8 cellular contexts compared by ENCODE assay signal in the genomic region with DNA sequence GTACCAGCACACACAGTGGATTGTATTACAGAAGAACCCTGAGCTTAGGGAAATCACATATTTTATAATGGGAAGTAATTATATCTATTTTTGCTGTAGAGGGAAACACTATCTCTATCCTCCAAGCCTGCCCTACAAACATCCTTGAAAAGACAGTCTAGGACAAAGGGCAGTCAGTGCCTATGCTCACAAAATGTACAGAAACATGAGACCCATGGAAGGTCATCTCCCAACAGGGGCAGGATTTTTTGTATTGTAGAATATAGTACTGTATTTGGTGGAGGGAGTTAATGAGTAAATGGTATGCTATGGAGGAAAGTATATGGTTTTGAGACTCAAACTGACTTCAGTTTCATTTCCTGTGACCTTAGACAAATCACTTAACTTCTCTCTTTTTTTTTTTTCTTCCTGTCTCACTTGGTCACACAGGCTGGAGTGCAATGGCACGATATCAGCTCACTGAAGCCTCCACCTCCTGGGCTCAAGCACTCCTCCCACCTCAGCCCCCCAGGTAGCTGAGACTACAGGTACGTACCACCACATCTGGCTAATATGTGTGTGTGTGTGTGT. TPM values are rescaled to one million over a fixed set of nuclear protein-coding genes. Genes with fewer than 3 reads are reported as not detected.
DNase-seq lines count a peak whose midpoint lies in the region; ATAC-seq and TF ChIP-seq lines count a peak whose summit lies in the region.

No MANE protein-coding gene starts in this region.

- no peak overlapping the region for H3K27ac ChIP-seq in HEK293 (ENCODE audit: extremely low read depth, low read depth, low read length)
- no peak overlapping the region for H3K27ac ChIP-seq in foreskin keratinocyte
- H3K27ac ChIP-seq in GM23338 (ENCODE audit: low read depth) = no peak overlapping the region

- no peaks in the 10 kb centered on the region for H3K9me3 Mint-ChIP-seq in naive B cell
- H3K9me3 Mint-ChIP-seq in GM23338 = no peaks in the 10 kb centered on the region; the same call in 2 of the 3 replicates

- no peaks in the 10 kb centered on the region for H3K79me2 ChIP-seq in GM23338 (replicated peaks; ENCODE audit: insufficient read depth)

- H3K27ac Mint-ChIP-seq in naive B cell (peak overlapping the region; percentile 76 to 92 (median 87)), GM23338 (no peak overlapping the region)

- H3K4me3 Mint-ChIP-seq in naive B cell (peak overlapping the region; percentile 46 to 87 (median 80)), GM23338 (no peak overlapping the region)

- H3K9me2 ChIP-seq in GM23338 (ENCODE audit: insufficient read depth) = no peaks in the 10 kb centered on the region

- TF ChIP-seq CTCF in HEK293 (tag by site-specific recombination; IDR thresholded peaks at IDR 0.05) = no peak
- no peak for TF ChIP-seq CTCF in foreskin keratinocyte (conservative IDR thresholded peaks at IDR 0.05)
- no peak for TF ChIP-seq CTCF in GM23338 (conservative IDR thresholded peaks at IDR 0.05; ENCODE audit: low read depth in 2 of 2)

- no peak overlapping the region for H3K4me2 ChIP-seq in GM23338

- peaks cover 0 to 4% of the 10 kb centered on the region in 2 donors for H3K36me3 Mint-ChIP-seq in naive B cell
- H3K36me3 Mint-ChIP-seq in GM23338 (ENCODE audit: low read depth) = no peaks in the 10 kb centered on the region; the same call in 2 of the 3 replicates

- H3F3A ChIP-seq in GM23338 (replicated peaks; ENCODE audit: low read depth) = no peaks in the 10 kb centered on the region

- POLR2A ChIA-PET in HEK293 (lab: Yijun Ruan, JAX) = no interaction called here

- H3K9me3 ChIP-seq in HEK293 (ENCODE audit: control insufficient read depth, insufficient read depth, low read depth, low read length) = no peaks in the 10 kb centered on the region

- H3K4me1 Mint-ChIP-seq in naive B cell (peaks cover 35 to 39% (median 36%) of the 10 kb centered on the region in 3 donors), GM23338 (peaks cover 15% of the 10 kb centered on the region; the same call in 2 of the 3 replicates)

- no peaks in the 10 kb centered on the region for H3K4me1 ChIP-seq in HEK293 (ENCODE audit: control insufficient read depth, insufficient read depth, low read length)
- H3K4me1 ChIP-seq in foreskin keratinocyte = no peaks in the 10 kb centered on the region
- H3K4me1 ChIP-seq in GM23338 (ENCODE audit: insufficient read depth) = peaks cover 9% of the 10 kb centered on the region

- H3K36me3 ChIP-seq in HEK293 (ENCODE audit: control insufficient read depth in 2 of 2, insufficient read depth in 1 of 2, low read length in 2 of 2) (no peaks in the 10 kb centered on the region), GM23338 (ENCODE audit: insufficient read depth) (no peaks in the 10 kb centered on the region)

- H3K4me3 ChIP-seq in HEK293 (ENCODE audit: low read depth, low read length) = no peak overlapping the region
- no peak overlapping the region for H3K4me3 ChIP-seq in GM23338

- no peaks in the 10 kb centered on the region for H4K20me1 ChIP-seq in GM23338 (replicated peaks; ENCODE audit: insufficient read depth)

- H3K27me3 ChIP-seq in foreskin keratinocyte (no peaks in the 10 kb centered on the region), GM23338 (ENCODE audit: insufficient read depth) (no peaks in the 10 kb centered on the region)

- CTCF ChIA-PET in HEK293 (lab: Yijun Ruan, JAX) = interaction anchor here (0.7 to 3.5 kb wide), 5 partner anchors 12 to 195 kb away, joined by 4 to 14 read pairs (median 4); no protein-coding TSS in a partner anchor

- ATAC-seq in GM18909 (IDR thresholded peaks at IDR 0.05; ENCODE audit: poor library complexity, unreplicated experiment) (peak; percentile 81), HG03571 (IDR thresholded peaks at IDR 0.05; ENCODE audit: unreplicated experiment) (peak; percentile 89), naive B cell (ENCODE audit: low read depth in 2 of 2) (peak; percentile 98), foreskin keratinocyte (no peak), left lobe of liver (no peak), GM23338 (no peak)

- no peaks in the 10 kb centered on the region for H3K27me3 Mint-ChIP-seq in naive B cell
- H3K27me3 Mint-ChIP-seq in GM23338 (ENCODE audit: insufficient read depth, low read depth, poor library complexity) = peaks cover under 1% of the 10 kb centered on the region

- no peak overlapping the region for H2AFZ ChIP-seq in GM23338

- DNase-seq in naive B cell = peak; percentile 63
- no peak for DNase-seq in foreskin keratinocyte
- no peak for DNase-seq in left lobe of liver (ENCODE audit: low spot score)
- DNase-seq in GM23338 (ENCODE audit: low spot score) = no peak
- DNase-seq in NCI-H748 (lab: John Stamatoyannopoulos, UW; ENCODE audit: unreplicated experiment) = no peak

TF ChIP-seq in HEK293, 187 proteins besides CTCF, POLR2A, EP300 and RAD21:
- TF ChIP-seq ZNF514 (tag by site-specific recombination; IDR thresholded peaks at IDR 0.05) (peak; percentile 100), ZNF549 (tag by site-specific recombination; IDR thresholded peaks at IDR 0.05) (no peak)

TF ChIP-seq in GM23338, 12 proteins besides CTCF, POLR2A, EP300 and RAD21 (continues in another document):
- TF ChIP-seq STAT1 (IDR thresholded peaks at IDR 0.05; ENCODE audit: unreplicated experiment) = no peak
- TF ChIP-seq CREB1 (CRISPR knock-in tag; IDR thresholded peaks at IDR 0.05; ENCODE audit: low read depth) = no peak
- no peak for TF ChIP-seq JUNB (IDR thresholded peaks at IDR 0.05; ENCODE audit: unreplicated experiment)
- no peak for TF ChIP-seq REST (IDR thresholded peaks at IDR 0.05; ENCODE audit: unreplicated experiment)
- no peak for TF ChIP-seq NANOG (IDR thresholded peaks at IDR 0.05; ENCODE audit: borderline replicate concordance)
- TF ChIP-seq POLR2AphosphoS5 (IDR thresholded peaks at IDR 0.05; ENCODE audit: low read depth) = no peak

RNA-seq across cellular contexts. Expression of gene RAB14, which starts 5.8 kb away (rescaled TPM):
- polyA plus RNA-seq in naive B cell (ENCODE audit: low read depth in 6 of 6) (10 to 100 TPM; 42.2 to 49.1 (median 44.8) TPM), foreskin keratinocyte (24.9 and 29.1 TPM in 2 replicates), GM23338 (2016; fragmentation: Nextera tagmentation; extraction: Ambion mirVana) (21.1 and 22.8 TPM in 2 replicates)
- total RNA-seq in foreskin keratinocyte (45.1 and 46.3 TPM in 2 replicates), left lobe of liver (50.0 TPM)
- 29.7 and 31.0 TPM in 2 replicates for total RNA-seq in GM23338 (2014; rRNA removed; shearing (Covaris generic))

Comparison
In these comparisons a context has a peak if more than half of its experiments do, and no peak if none do; other contexts are left out.
1. ATAC-seq: peak in GM18909 (single experiment), HG03571 (single experiment) and naive B cell (2 of 2); none in foreskin keratinocyte (single experiment), left lobe of liver (single experiment) and GM23338 (single experiment).